ENCODE assay signal across 9 cellular contexts in genomic region chr7:137873524-137873923, GRCh38. TPM values are rescaled to one million over a fixed set of nuclear protein-coding genes. Genes with fewer than 3 reads are reported as not detected.
A peak's percentile ranks its signal among the peaks of the same experiment; 100 is the strongest.
DNase-seq lines count a peak whose midpoint lies in the region; ATAC-seq and TF ChIP-seq lines count a peak whose summit lies in the region.
"Had no signal": no experiment of that assay in that cellular context is flagged by ENCODE, and none has a peak within 500 bp of the region (broad histone marks: within the 10 kb centered on the region; RNA-seq: fewer than 3 reads in every experiment).

No MANE protein-coding gene starts in this region.

- 69 to 74% (median 72%) methylated on average over 3 of the region's 3 CpGs for WGBS in psoas muscle, 3 donors

- TF ChIP-seq CTCF in ascending aorta (IDR thresholded peaks at IDR 0.05) (no peak), psoas muscle (IDR thresholded peaks at IDR 0.05) (no peak)

- intact Hi-C loops in ascending aorta (cut with DNase I) (no loop called here), psoas muscle (cut with DNase I) (no loop called here)

- H3K4me1 ChIP-seq in ascending aorta: peaks cover 6 to 32% of the 10 kb centered on the region in 2 donors
- peaks cover 17% of the 10 kb centered on the region for H3K4me1 ChIP-seq in psoas muscle

- H3K9me3 ChIP-seq in ascending aorta (no peaks in the 10 kb centered on the region), psoas muscle (no peaks in the 10 kb centered on the region)

- H3K36me3 ChIP-seq in ascending aorta (peaks cover 8 to 49% of the 10 kb centered on the region in 2 donors), psoas muscle (ENCODE audit: insufficient read depth in 1 of 2, low read depth in 1 of 2) (peaks cover 0 to 6% of the 10 kb centered on the region in 2 donors)

- DNase-seq in Caki2 (ENCODE audit: low read depth) (peak; percentile 28), ascending aorta (ENCODE audit: low spot score in 2 of 2) (no peak), psoas muscle (no peak), NOMO-1 treated with DMSO at 0.1 percent for 48 hours (lab: John Stamatoyannopoulos, UW; ENCODE audit: unreplicated experiment) (no peak), foreskin melanocyte (no peak), cerebellar nuclear complex (lab: John Stamatoyannopoulos, UW) (no peak)
- DNase-seq: naive B cell, NCI-H1048 had no signal

- ATAC-seq in GM21529 (IDR thresholded peaks at IDR 0.05; ENCODE audit: unreplicated experiment) (peak; percentile 44), psoas muscle (no peak)

- no peak overlapping the region for H3K4me3 ChIP-seq in ascending aorta
- H3K4me3 ChIP-seq in psoas muscle: no peak overlapping the region

- peak overlapping the region; percentile 42 to 56 for H3K27ac ChIP-seq in ascending aorta
- peak overlapping the region; percentile 88 for H3K27ac ChIP-seq in psoas muscle

- in situ Hi-C loops in Caki2 (cut with HindIII; ENCODE audit: low pct_unique_long_range_greater_than_20kb, low sequenced_read_pairs): no loop called here

- no peaks in the 10 kb centered on the region for H3K27me3 ChIP-seq in ascending aorta
- no peaks in the 10 kb centered on the region for H3K27me3 ChIP-seq in psoas muscle (ENCODE audit: insufficient read depth in 3 of 3, low read length in 2 of 3)

RNA-seq across cellular contexts. Expression of gene DGKI, which starts 26.8 kb away (rescaled TPM):
- 1.1 and 1.2 TPM in 2 replicates for total RNA-seq in Caki2 (2014; rRNA removed; shearing (Covaris generic); ENCODE audit: low replicate concordance)
- total RNA-seq in ascending aorta: 13.4 TPM
- total RNA-seq in psoas muscle: under 1 TPM in 3 of 4 donors, not detected in 1; 0.44 to 0.56 (median 0.45) TPM
- polyA plus RNA-seq in psoas muscle: under 1 TPM in 2 of 3 donors, not detected in 1; under 0.01 to 0.04 TPM
